Comparison of ENCODE assay signal across 26 cellular contexts in genomic region chr2:26940001-26940400, GRCh38.
"Had no signal": no experiment of that assay in that cellular context is flagged by ENCODE, and none has a peak within 500 bp of the region (broad histone marks: within the 10 kb centered on the region; RNA-seq: fewer than 3 reads in every experiment).

No MANE protein-coding gene starts in this region.

- H3K36me3 ChIP-seq: esophagus muscularis mucosa, gastroesophageal sphincter, heart left ventricle, neural progenitor cell, right lobe of liver, stomach, thyroid gland, upper lobe of left lung had no signal

- DNase-seq: dermis blood vessel endothelial cell; effector memory CD4-positive, alpha-beta T cell; foreskin keratinocyte; heart left ventricle; kidney; natural killer cell; right lobe of liver; stimulated activated CD4-positive, alpha-beta T cell treated with anti-CD3 and anti-CD28 coated beads, Interleukin-12 subunit alpha, Interleukin-12 subunit beta, amount 100 ng/mL, for 4 hours; stimulated activated CD4-positive, alpha-beta T cell treated with anti-CD3 and anti-CD28 coated beads, Interleukin-1b, Interleukin-23, amount 100 ng/mL, for 48 hours; stimulated activated CD4-positive, alpha-beta T cell treated with anti-CD3 and anti-CD28 coated beads, Interleukin-4, amount 100 ng/mL, for 1 hour; stimulated activated CD8-positive, alpha-beta memory T cell treated with anti-CD3 and anti-CD28 coated beads, Interleukin-4, amount 100 ng/mL, for 48 hours; stimulated activated naive CD4-positive, alpha-beta T cell treated with Interleukin-2 at 50 U/mL for 16 hours; stomach; thyroid gland; upper lobe of left lung had no signal

- H3K27ac Mint-ChIP-seq: memory B cell, natural killer cell, neural progenitor cell, progenitor cell of endocrine pancreas had no signal

- H3K79me2 ChIP-seq: hepatocyte, parathyroid adenoma had no signal

- H3K4me2 ChIP-seq: hepatocyte, neural progenitor cell, smooth muscle cell had no signal

- H3K4me3 Mint-ChIP-seq: memory B cell, natural killer cell, neural progenitor cell had no signal

- H3K9ac ChIP-seq: neural progenitor cell, parathyroid adenoma had no signal

- H3K4me1 ChIP-seq: esophagus muscularis mucosa, foreskin keratinocyte, gastroesophageal sphincter, neural progenitor cell, right lobe of liver, stomach, upper lobe of left lung had no signal

- H3K36me3 Mint-ChIP-seq: memory B cell, natural killer cell had no signal

- H2AFZ ChIP-seq: hepatocyte, neural progenitor cell, parathyroid adenoma had no signal

- H3K4me3 ChIP-seq: coronary artery, esophagus muscularis mucosa, gastroesophageal sphincter, heart left ventricle, hepatocyte, lung, neural progenitor cell, right lobe of liver, smooth muscle cell, stomach, thyroid gland, upper lobe of left lung had no signal

- H3K27me3 ChIP-seq: neural progenitor cell, thyroid gland, upper lobe of left lung had no signal

- H3K9me3 Mint-ChIP-seq: memory B cell, natural killer cell, neural progenitor cell had no signal

- H3K9me3 ChIP-seq: esophagus muscularis mucosa, gastroesophageal sphincter, heart left ventricle, right lobe of liver, stomach, thyroid gland, upper lobe of left lung had no signal

- ATAC-seq: foreskin keratinocyte, gastroesophageal sphincter, heart left ventricle, left lobe of liver, natural killer cell, right lobe of liver had no signal

- H3K27ac ChIP-seq: coronary artery, esophagus muscularis mucosa, foreskin keratinocyte, gastroesophageal sphincter, heart left ventricle, hepatocyte, neural progenitor cell, parathyroid adenoma, right lobe of liver, stomach, thyroid gland, upper lobe of left lung had no signal
